26 cellular contexts compared by ENCODE assay signal in the genomic region with DNA sequence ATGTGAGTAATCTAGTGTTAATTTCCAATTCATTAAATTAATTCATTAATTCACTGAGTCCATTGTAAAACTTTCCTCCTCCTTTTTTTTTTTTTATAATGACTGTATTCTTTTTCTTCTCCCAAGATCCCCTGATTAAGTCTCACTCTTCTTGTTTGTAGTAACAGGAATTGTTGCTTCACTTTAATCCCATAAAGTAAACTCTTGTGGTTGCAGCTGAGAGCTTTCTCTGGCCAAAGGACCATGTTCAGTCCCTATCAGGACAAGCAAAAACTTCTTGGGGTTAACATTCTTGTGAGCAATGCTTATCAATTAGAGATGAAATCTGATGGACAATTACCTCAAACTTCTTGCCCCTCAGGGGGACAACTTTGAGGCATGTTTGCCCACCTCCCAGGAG.
"Had no signal": no experiment of that assay in that cellular context is flagged by ENCODE, and none has a peak within 500 bp of the region (broad histone marks: within the 10 kb centered on the region; RNA-seq: fewer than 3 reads in every experiment).

No MANE protein-coding gene starts in this region.

- ATAC-seq: activated CD4-positive, alpha-beta T cell treated with anti-CD3 and anti-CD28 coated beads for 36 hours; activated naive CD4-positive, alpha-beta T cell treated with anti-CD3 and anti-CD28 coated beads, Interleukin-2, amount 50 U/mL, for 72 hours; activated T-cell treated with anti-CD3 and anti-CD28 coated beads, Interleukin-2, amount 50 U/mL, for 72 hours; esophagus mucosa; gastroesophageal sphincter; heart right ventricle had no signal

- DNase-seq: activated CD4-positive, alpha-beta memory T cell treated with anti-CD3 and anti-CD28 coated beads, Interleukin-2, amount 10 ng/mL, durations not matched to agents 7 days and 5 days; activated CD4-positive, alpha-beta T cell treated with anti-CD3 and anti-CD28 coated beads for 36 hours; activated CD4-positive, alpha-beta T cell treated with anti-CD3 and anti-CD28 coated beads, Interleukin-2, amount 10 ng/mL, durations not matched to agents 24 days and 14 days; activated CD4-positive, alpha-beta T cell treated with anti-CD3 and anti-CD28 coated beads, Interleukin-2, amount 50 U/mL, for 4 hours; activated CD4-positive, CD25-positive, alpha-beta regulatory T cell; activated CD4-positive, CD25-positive, alpha-beta regulatory T cell treated with anti-CD3 and anti-CD28 coated beads, Interleukin-2, amount 50 U/mL, for 72 hours; activated CD8-positive, alpha-beta memory T cell treated with anti-CD3 and anti-CD28 coated beads, Interleukin-2, amount 50 U/mL, for 48 hours; activated gamma-delta T cell; activated naive CD4-positive, alpha-beta T cell; activated naive CD4-positive, alpha-beta T cell treated with anti-CD3 and anti-CD28 coated beads, Interleukin-2, amount 10 ng/mL, durations not matched to agents 7 days and 5 days; activated naive CD8-positive, alpha-beta T cell treated with anti-CD3 and anti-CD28 coated beads, Interleukin-2, amount 10 ng/mL, durations not matched to agents 7 days and 5 days; activated T-cell treated with anti-CD3 and anti-CD28 coated beads for 4 hours; activated T-cell treated with anti-CD3 and anti-CD28 coated beads, Interleukin-2, amount 50 U/mL, for 24 hours; activated T-cell treated with anti-CD3 and anti-CD28 coated beads, Interleukin-2, amount 50 U/mL, for 72 hours; amniotic stem cell; anterior cingulate cortex; brain microvascular endothelial cell; dorsolateral prefrontal cortex; effector memory CD4-positive, alpha-beta T cell; endodermal cell; foreskin melanocyte; heart right ventricle; T-helper 2 cell had no signal
